ENCODE assay signal across 23 cellular contexts in genomic region chr6:4788482-4788881, GRCh38. TPM values are rescaled to one million over a fixed set of nuclear protein-coding genes. Genes with fewer than 3 reads are reported as not detected.
DNase-seq lines count a peak whose midpoint lies in the region; ATAC-seq and TF ChIP-seq lines count a peak whose summit lies in the region.
"Had no signal": no experiment of that assay in that cellular context is flagged by ENCODE, and none has a peak within 500 bp of the region (broad histone marks: within the 10 kb centered on the region; RNA-seq: fewer than 3 reads in every experiment).

No MANE protein-coding gene starts in this region.

- H4K8ac ChIP-seq in trophoblast cell (ENCODE audit: low read depth, low read length) = no peak overlapping the region

- H3K9me3 ChIP-seq in BLaER1 (peaks cover 61% of the 10 kb centered on the region), HEK293 (ENCODE audit: control insufficient read depth, insufficient read depth, low read depth, low read length) (no peaks in the 10 kb centered on the region), SJCRH30 (replicated peaks) (no peaks in the 10 kb centered on the region), trophoblast cell (ENCODE audit: insufficient read depth, low read depth, low read length) (no peaks in the 10 kb centered on the region)
- H3K9me3 ChIP-seq: Caco-2, MG63, SK-N-SH had no signal

- WGBS in trophoblast cell (ENCODE audit: extremely low coverage, insufficient coverage, insufficient read length) = no CpG with 5 or more reads among the region's 6 CpGs

- H3K9ac ChIP-seq in BLaER1 = peak overlapping the region; percentile 4; the same call in 1 of the 2 replicates
- H3K9ac ChIP-seq in trophoblast cell (ENCODE audit: low read length) = no peak overlapping the region
- H3K9ac ChIP-seq: SK-N-SH had no signal

- H3K18ac ChIP-seq in trophoblast cell (ENCODE audit: low read length) = no peak overlapping the region

- no peak overlapping the region for H3K14ac ChIP-seq in trophoblast cell (ENCODE audit: low read length)

- H3K27me3 ChIP-seq in BLaER1 (no peaks in the 10 kb centered on the region), SJCRH30 (no peaks in the 10 kb centered on the region), trophoblast cell (ENCODE audit: insufficient read depth, low read length) (no peaks in the 10 kb centered on the region)
- H3K27me3 ChIP-seq: MG63 had no signal

- DNase-seq in SJCRH30 (peak; percentile 60 to 70), trophoblast cell (no peak), omental fat pad (ENCODE audit: low spot score) (no peak), inferior parietal cortex (ENCODE audit: extremely low spot score) (no peak)
- DNase-seq: Caco-2; CD8-positive, alpha-beta T cell; EL; GF-D8; KG1; MG63; NCI-H1105 treated with DMSO at 0.1 percent for 48 hours; NCI-H146; NCI-H1930; NCI-H2107; NCI-H446; NCI-H524 treated with DMSO at 0.1 percent for 48 hours; NCI-H82; SIG-M5; SK-N-SH had no signal

- no peak for ATAC-seq in omental fat pad (ENCODE audit: low FRiP score)
- ATAC-seq in GM18909 (IDR thresholded peaks at IDR 0.05; ENCODE audit: poor library complexity, unreplicated experiment) = no peak
- ATAC-seq: CD8-positive, alpha-beta T cell had no signal

- H4K12ac ChIP-seq in trophoblast cell (ENCODE audit: low read depth, low read length) = no peak overlapping the region

- TF ChIP-seq CTCF in HEK293 (tag by site-specific recombination; IDR thresholded peaks at IDR 0.05) = no peak
- no peak for TF ChIP-seq CTCF in omental fat pad (IDR thresholded peaks at IDR 0.05)

- peaks cover 35% of the 10 kb centered on the region for H3K79me2 ChIP-seq in trophoblast cell (ENCODE audit: control insufficient read depth, insufficient read depth, low read length, poor library complexity)

- POLR2A ChIA-PET in HEK293 (lab: Yijun Ruan, JAX) = interaction anchor here (0.6 kb wide), 1 partner anchor 95 kb away, joined by 5 read pairs; no protein-coding TSS in a partner anchor

- peak overlapping the region; percentile 89 for H3K4ac ChIP-seq in trophoblast cell (ENCODE audit: low read depth, low read length)

- H2AK5ac ChIP-seq in trophoblast cell (ENCODE audit: low read length) = no peak overlapping the region

- no peak overlapping the region for H2AFZ ChIP-seq in trophoblast cell (ENCODE audit: insufficient read depth, low read length, poor library complexity)

- peaks cover 96% of the 10 kb centered on the region for H4K20me1 ChIP-seq in BLaER1

- peaks cover 28% of the 10 kb centered on the region for H3K4me1 ChIP-seq in BLaER1
- H3K4me1 ChIP-seq in HEK293 (ENCODE audit: control insufficient read depth, insufficient read depth, low read length) = peaks cover 11% of the 10 kb centered on the region; the same call in 1 of the 2 replicates
- no peaks in the 10 kb centered on the region for H3K4me1 ChIP-seq in SJCRH30
- peaks cover 25% of the 10 kb centered on the region in 2 experiments for H3K4me1 ChIP-seq in trophoblast cell (ENCODE audit: control insufficient read depth in 1 of 2, insufficient read depth in 2 of 2, low read length in 2 of 2)

- no peak overlapping the region for H2BK12ac ChIP-seq in trophoblast cell (ENCODE audit: low read length)

- CTCF ChIA-PET in HEK293 (lab: Yijun Ruan, JAX) = interaction anchor here (0.7 to 1.2 kb wide), 2 partner anchors 9 to 11 kb away, joined by 3 to 4 read pairs; no protein-coding TSS in a partner anchor

- H3K4me3 ChIP-seq in BLaER1 = no peak overlapping the region; the same call in 1 of the 2 replicates
- no peak overlapping the region for H3K4me3 ChIP-seq in HEK293 (ENCODE audit: low read depth, low read length)
- H3K4me3 ChIP-seq in SJCRH30 = no peak overlapping the region
- no peak overlapping the region for H3K4me3 ChIP-seq in trophoblast cell (ENCODE audit: low read depth, low read length)
- H3K4me3 ChIP-seq: MG63 had no signal

- H3K23ac ChIP-seq in trophoblast cell (ENCODE audit: low read length) = no peak overlapping the region

- H3K36me3 ChIP-seq in BLaER1 (peaks cover 67% of the 10 kb centered on the region), HEK293 (ENCODE audit: control insufficient read depth in 2 of 2, insufficient read depth in 1 of 2, low read length in 2 of 2) (no peaks in the 10 kb centered on the region), SJCRH30 (peaks cover 3% of the 10 kb centered on the region; the same call in 1 of the 2 replicates), trophoblast cell (ENCODE audit: control insufficient read depth in 1 of 2, insufficient read depth in 2 of 2, low read length in 2 of 2) (peaks cover 0 to 2% of the 10 kb centered on the region in 2 experiments)
- H3K36me3 ChIP-seq: MG63 had no signal

- H3K4me2 ChIP-seq in BLaER1 = peak overlapping the region; percentile 70
- no peak overlapping the region for H3K4me2 ChIP-seq in trophoblast cell (ENCODE audit: low read length)
- H3K4me2 ChIP-seq: SK-N-SH had no signal

- no peak overlapping the region for H4K91ac ChIP-seq in trophoblast cell (ENCODE audit: low read depth, low read length)

- H2BK5ac ChIP-seq in trophoblast cell (ENCODE audit: low read depth, low read length, poor library complexity) = no peak overlapping the region

- H2BK120ac ChIP-seq in trophoblast cell (ENCODE audit: insufficient read depth, low read length, poor library complexity) = no peak overlapping the region

- no peaks in the 10 kb centered on the region for H3K79me1 ChIP-seq in trophoblast cell (ENCODE audit: low read length)

- no peak overlapping the region for H3K27ac ChIP-seq in BLaER1
- H3K27ac ChIP-seq in HEK293 (ENCODE audit: extremely low read depth, low read depth, low read length) = no peak overlapping the region
- peak overlapping the region; percentile 47 for H3K27ac ChIP-seq in SJCRH30
- H3K27ac ChIP-seq in trophoblast cell (ENCODE audit: low read depth, low read length) = no peak overlapping the region
- H3K27ac ChIP-seq: C4-2B had no signal

TF ChIP-seq in HEK293, 187 proteins besides CTCF, POLR2A, EP300 and RAD21:
- no peak for TF ChIP-seq ZNF416 (tag by site-specific recombination; IDR thresholded peaks at IDR 0.05)
- TF ChIP-seq ZNF311 (tag by site-specific recombination; IDR thresholded peaks at IDR 0.05; ENCODE audit: borderline replicate concordance) = no peak
- no peak for TF ChIP-seq ZNF114 (tag by site-specific recombination; IDR thresholded peaks at IDR 0.05)
- peak; percentile 47 for TF ChIP-seq SCRT2 (tag by site-specific recombination; IDR thresholded peaks at IDR 0.05)
- TF ChIP-seq ZNF585B (tag by site-specific recombination; IDR thresholded peaks at IDR 0.05) = no peak
- no peak for TF ChIP-seq ZNF488 (tag by site-specific recombination; IDR thresholded peaks at IDR 0.05)
- TF ChIP-seq ZNF433 (tag by site-specific recombination; IDR thresholded peaks at IDR 0.05; ENCODE audit: low read depth) = no peak

RNA-seq across cellular contexts. Expression of gene CDYL, which starts 12.3 kb away (rescaled TPM):
- total RNA-seq in SJCRH30 (2014; rRNA removed; shearing (Covaris generic)) = 67.9 and 68.7 TPM in 2 replicates
- polyA plus RNA-seq in trophoblast cell (2013) = 136 and 138 TPM in 2 replicates
- 10 to 100 TPM; 32.2 to 34.5 (median 33.0) TPM for total RNA-seq in omental fat pad

Comparison
In these comparisons a context has a peak if more than half of its experiments do, and no peak if none do; other contexts are left out.
1. DNase-seq: peak in SJCRH30 (2 of 2); none in trophoblast cell (0 of 2), omental fat pad (single experiment) and inferior parietal cortex (single experiment).